In the genomic region with DNA sequence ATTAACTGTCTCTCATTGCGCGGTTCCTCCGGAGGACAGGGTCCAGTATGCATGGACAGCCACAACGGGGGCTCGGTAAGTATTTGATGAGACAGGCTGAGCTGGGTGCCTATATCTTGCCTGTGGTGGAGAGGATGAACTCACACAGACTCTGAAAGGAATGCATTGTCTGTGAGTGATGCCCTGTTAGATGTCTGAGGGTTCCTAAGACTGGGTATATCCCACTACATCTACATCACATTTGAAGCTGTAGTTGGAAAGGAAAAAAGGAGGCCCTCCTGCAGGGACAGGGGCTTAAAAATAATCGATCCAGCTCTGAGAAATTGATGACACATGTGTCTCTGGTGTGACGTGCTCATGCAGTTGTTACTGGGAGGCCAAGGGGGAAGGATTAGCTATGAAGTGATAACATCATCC, we compare ENCODE assay signal across 8 cellular contexts. TPM values are rescaled to one million over a fixed set of nuclear protein-coding genes. Genes with fewer than 3 reads are reported as not detected.
DNase-seq lines count a peak whose midpoint lies in the region; TF ChIP-seq lines count a peak whose summit lies in the region.

No MANE protein-coding gene starts in this region.

- H3K36me3 Mint-ChIP-seq in activated naive CD4-positive, alpha-beta T cell treated with anti-CD3 and anti-CD28 coated beads for 36 hours (ENCODE audit: low read depth): peaks cover 2% of the 10 kb centered on the region
- peaks cover 9% of the 10 kb centered on the region for H3K36me3 Mint-ChIP-seq in T-helper 2 cell treated with Interferon-gamma antibody and Interleukin-4, amounts not matched to agents 5 μg/mL and 100 μg/mL, for 36 hours (ENCODE audit: low read depth)

- no peaks in the 10 kb centered on the region for H3K27me3 Mint-ChIP-seq in activated naive CD4-positive, alpha-beta T cell treated with anti-CD3 and anti-CD28 coated beads for 36 hours (ENCODE audit: low read depth)
- H3K27me3 Mint-ChIP-seq in T-helper 2 cell treated with Interferon-gamma antibody and Interleukin-4, amounts not matched to agents 5 μg/mL and 100 μg/mL, for 36 hours (ENCODE audit: low read depth): no peaks in the 10 kb centered on the region

- no peaks in the 10 kb centered on the region for H3K27me3 ChIP-seq in subcutaneous abdominal adipose tissue (ENCODE audit: control insufficient read depth in 5 of 5, insufficient read depth in 4 of 5, low read length in 5 of 5)

- peaks cover 0 to 6% (median under 1%) of the 10 kb centered on the region in 5 donors for H3K36me3 ChIP-seq in subcutaneous abdominal adipose tissue (ENCODE audit: control insufficient read depth in 5 of 5, insufficient read depth in 5 of 5, low read length in 5 of 5)

- peaks cover 3 to 36% (median 31%) of the 10 kb centered on the region in 5 donors for H3K4me1 ChIP-seq in subcutaneous abdominal adipose tissue (ENCODE audit: control insufficient read depth in 5 of 5, insufficient read depth in 5 of 5, low read length in 5 of 5)

- H3K27ac Mint-ChIP-seq in activated naive CD4-positive, alpha-beta T cell treated with anti-CD3 and anti-CD28 coated beads for 36 hours: peak overlapping the region; percentile 76
- H3K27ac Mint-ChIP-seq in T-helper 2 cell treated with Interferon-gamma antibody and Interleukin-4, amounts not matched to agents 5 μg/mL and 100 μg/mL, for 36 hours: peak overlapping the region; percentile 75

- H3K4me3 Mint-ChIP-seq in activated naive CD4-positive, alpha-beta T cell treated with anti-CD3 and anti-CD28 coated beads for 36 hours: peak overlapping the region; percentile 84
- H3K4me3 Mint-ChIP-seq in T-helper 2 cell treated with Interferon-gamma antibody and Interleukin-4, amounts not matched to agents 5 μg/mL and 100 μg/mL, for 36 hours: peak overlapping the region; percentile 91

- peak overlapping the region in 2 of 5 donors; percentile 21 to 22 for H3K9ac ChIP-seq in subcutaneous abdominal adipose tissue (ENCODE audit: low read length in 5 of 5)

- H3K9me3 Mint-ChIP-seq in activated naive CD4-positive, alpha-beta T cell treated with anti-CD3 and anti-CD28 coated beads for 36 hours: no peaks in the 10 kb centered on the region
- no peaks in the 10 kb centered on the region for H3K9me3 Mint-ChIP-seq in T-helper 2 cell treated with Interferon-gamma antibody and Interleukin-4, amounts not matched to agents 5 μg/mL and 100 μg/mL, for 36 hours

- H3K4me3 ChIP-seq in fibroblast of pulmonary artery (replicated peaks; ENCODE audit: low read depth, low read length) (peak overlapping the region; percentile 69), subcutaneous abdominal adipose tissue (ENCODE audit: low read depth in 1 of 5, low read length in 5 of 5) (peak overlapping the region in 3 of 5 donors; percentile 78 to 91 (median 78))

- no peak overlapping the region for H3K27ac ChIP-seq in subcutaneous abdominal adipose tissue (ENCODE audit: low read depth, low read length)

- H3K9me3 ChIP-seq in subcutaneous abdominal adipose tissue (ENCODE audit: control insufficient read depth in 5 of 5, low read length in 5 of 5): no peaks in the 10 kb centered on the region

- CTCF ChIA-PET in activated naive CD4-positive, alpha-beta T cell treated with anti-CD3 and anti-CD28 coated beads for 36 hours (lab: Charles Lee): interaction anchor here (0.8 to 2.8 kb wide), 5 partner anchors 10 to 62 kb away, joined by 3 to 40 read pairs (median 5); no protein-coding TSS in a partner anchor

- TF ChIP-seq CTCF in fibroblast of pulmonary artery (IDR thresholded peaks at IDR 0.05; ENCODE audit: low read length, missing control alignments): no peak

- DNase-seq in activated naive CD4-positive, alpha-beta T cell treated with anti-CD3 and anti-CD28 coated beads for 36 hours: peak; percentile 45
- no peak for DNase-seq in activated naive CD4-positive, alpha-beta T cell treated with Interleukin-2 at 50 U/mL for 16 hours
- DNase-seq in T-helper 2 cell treated with Interferon-gamma antibody and Interleukin-4, amounts not matched to agents 5 μg/mL and 100 μg/mL, for 36 hours (ENCODE audit: low spot score): peak; percentile 39
- DNase-seq in fibroblast of pulmonary artery (ENCODE audit: low read depth) (peak; percentile 13), GM19238 (ENCODE audit: insufficient read length, low spot score) (no peak), germinal center (ENCODE audit: low spot score) (no peak), NCI-H2029 treated with DMSO at 0.1 percent for 48 hours (lab: John Stamatoyannopoulos, UW) (no peak)

- intact Hi-C loops in activated naive CD4-positive, alpha-beta T cell treated with anti-CD3 and anti-CD28 coated beads for 36 hours (cut with micrococcal nuclease): loop anchor here (5.0 kb wide), 3 partner anchors 134 to 259 kb away; partner anchors contain the start of genes SLX9 and SUMO3

- H3K4me1 Mint-ChIP-seq in activated naive CD4-positive, alpha-beta T cell treated with anti-CD3 and anti-CD28 coated beads for 36 hours (ENCODE audit: low read depth): peaks cover 57% of the 10 kb centered on the region
- peaks cover 59% of the 10 kb centered on the region for H3K4me1 Mint-ChIP-seq in T-helper 2 cell treated with Interferon-gamma antibody and Interleukin-4, amounts not matched to agents 5 μg/mL and 100 μg/mL, for 36 hours (ENCODE audit: low read depth)

RNA-seq across cellular contexts. Expression of gene ADARB1, which starts 1.9 kb away (rescaled TPM):
- total RNA-seq in activated naive CD4-positive, alpha-beta T cell treated with anti-CD3 and anti-CD28 coated beads for 36 hours: 10 to 100 TPM; 30.1 to 33.3 TPM

Comparison
In these comparisons a context has a peak if more than half of its experiments do, and no peak if none do; other contexts are left out.
1. DNase-seq: peak in activated naive CD4-positive, alpha-beta T cell treated with anti-CD3 and anti-CD28 coated beads for 36 hours (single experiment), T-helper 2 cell treated with Interferon-gamma antibody and Interleukin-4, amounts not matched to agents 5 μg/mL and 100 μg/mL, for 36 hours (single experiment) and fibroblast of pulmonary artery (single experiment); none in activated naive CD4-positive, alpha-beta T cell treated with Interleukin-2 at 50 U/mL for 16 hours (single experiment), GM19238 (single experiment), germinal center (single experiment) and NCI-H2029 treated with DMSO at 0.1 percent for 48 hours (single experiment).